In genomic region chr17:35088647-35088910, GRCh38 we compare ENCODE assay signal across 8 cellular contexts. TPM values are rescaled to one million over a fixed set of nuclear protein-coding genes. Genes with fewer than 3 reads are reported as not detected.
DNase-seq lines count a peak whose midpoint lies in the region; ATAC-seq and TF ChIP-seq lines count a peak whose summit lies in the region.

No MANE protein-coding gene starts in this region.

- H3K9me3 ChIP-seq in OCI-LY7 (ENCODE audit: low read length) = no peaks in the 10 kb centered on the region
- no peaks in the 10 kb centered on the region for H3K9me3 ChIP-seq in endodermal cell (ENCODE audit: control insufficient read depth, low read length)
- H3K9me3 ChIP-seq in neural progenitor cell (ENCODE audit: low read depth) = no peaks in the 10 kb centered on the region

- POLR2A ChIA-PET in OCI-LY7 (lab: Charles Lee) = no interaction called here

- H3K36me3 Mint-ChIP-seq in endodermal cell (ENCODE audit: low read depth) (peaks cover 2% of the 10 kb centered on the region), neural progenitor cell (no peaks in the 10 kb centered on the region)

- peaks cover 39% of the 10 kb centered on the region for H3K4me1 Mint-ChIP-seq in endodermal cell
- H3K4me1 Mint-ChIP-seq in neural progenitor cell = peaks cover 15% of the 10 kb centered on the region

- BruUV-seq in OCI-LY7 (replicated peaks; lab: Mats Ljungman, UMichigan) = no TSS peak

- 0% methylated on average over 6 to 13 of the region's 13 CpGs for WGBS in endodermal cell (ENCODE audit: insufficient coverage in 1 of 2, insufficient read length in 1 of 2), 2 experiments

- H3K27ac ChIP-seq in OCI-LY7 (ENCODE audit: low read depth, low read length, poor library complexity, severe bottlenecking) = peak overlapping the region; percentile 34
- no peak overlapping the region for H3K27ac ChIP-seq in endodermal cell (ENCODE audit: low read depth, low read length)
- H3K27ac ChIP-seq in neural progenitor cell = no peak overlapping the region

- H3K79me2 ChIP-seq in OCI-LY7 (ENCODE audit: insufficient read depth, low read depth, low read length) (no peaks in the 10 kb centered on the region; the same call in 1 of the 2 replicates), neural progenitor cell (ENCODE audit: low read depth) (no peaks in the 10 kb centered on the region)

- intact Hi-C loops in OCI-LY7 (cut with micrococcal nuclease; ENCODE audit: unreplicated experiment) = loop anchor here (2.0 to 5.0 kb wide), 4 partner anchors 30 to 108 kb away; partner anchors contain the start of genes LIG3 and RAD51D

- peak overlapping the region; percentile 54 for H3K9ac ChIP-seq in endodermal cell (ENCODE audit: extremely low read depth, low read length, poor library complexity, severe bottlenecking)
- H3K9ac ChIP-seq in neural progenitor cell = no peak overlapping the region

- peak; percentile 30; the same call in 1 of the 2 replicates for TF ChIP-seq CTCF in OCI-LY7 (conservative IDR thresholded peaks at IDR 0.05; ENCODE audit: low read length)
- peak; percentile 35 for TF ChIP-seq CTCF in endodermal cell (conservative IDR thresholded peaks at IDR 0.05)
- no peak for TF ChIP-seq CTCF in neural progenitor cell (IDR thresholded peaks at IDR 0.05)

- H2AFZ ChIP-seq in OCI-LY7 (ENCODE audit: low read length) (peak overlapping the region; percentile 67; the same call in 1 of the 2 replicates), neural progenitor cell (replicated peaks) (peak overlapping the region; percentile 99)

- H4K20me1 ChIP-seq in OCI-LY7 (ENCODE audit: insufficient read depth, low read length) (no peaks in the 10 kb centered on the region), neural progenitor cell (ENCODE audit: low read depth) (peaks cover 7% of the 10 kb centered on the region)

- no peaks in the 10 kb centered on the region for H3K27me3 Mint-ChIP-seq in endodermal cell (ENCODE audit: insufficient read depth)
- peaks cover 5% of the 10 kb centered on the region for H3K27me3 Mint-ChIP-seq in neural progenitor cell (ENCODE audit: insufficient read depth, low read depth)

- peak; percentile 15 for DNase-seq in SIG-M5 treated with dmso at 0.1 percent for 504 hours (lab: John Stamatoyannopoulos, UW; ENCODE audit: unreplicated experiment)
- no peak for DNase-seq in SIG-M5 (lab: John Stamatoyannopoulos, UW)
- DNase-seq in OCI-LY7 (ENCODE audit: low spot score) = peak; percentile 56
- no peak for DNase-seq in endodermal cell
- DNase-seq in neural progenitor cell (ENCODE audit: low spot score) = peak; percentile 41
- DNase-seq in AG08395 (ENCODE audit: low spot score) = no peak

- no peak for ATAC-seq in activated CD4-positive, CD25-positive, alpha-beta regulatory T cell treated with anti-CD3 and anti-CD28 coated beads, Interleukin-2, amount 50 U/mL, for 24 hours
- ATAC-seq in GM19463 (IDR thresholded peaks at IDR 0.05; ENCODE audit: unreplicated experiment) = no peak

- H3K4me2 ChIP-seq in OCI-LY7 (ENCODE audit: low read length) (peak overlapping the region; percentile 99), neural progenitor cell (peak overlapping the region; percentile 96)

- peaks cover 14% of the 10 kb centered on the region for H3F3A ChIP-seq in neural progenitor cell (ENCODE audit: low read depth)

- H3K36me3 ChIP-seq in OCI-LY7 (ENCODE audit: insufficient read depth, low read length) (no peaks in the 10 kb centered on the region), endodermal cell (ENCODE audit: control insufficient read depth, insufficient read depth, low read length) (no peaks in the 10 kb centered on the region), neural progenitor cell (no peaks in the 10 kb centered on the region)

- no peaks in the 10 kb centered on the region for H3K9me3 Mint-ChIP-seq in endodermal cell
- no peaks in the 10 kb centered on the region for H3K9me3 Mint-ChIP-seq in neural progenitor cell

- H3K4me3 ChIP-seq in OCI-LY7 (ENCODE audit: low read depth, low read length, poor library complexity, severe bottlenecking) (peak overlapping the region; percentile 85), endodermal cell (ENCODE audit: low read length) (peak overlapping the region; percentile 88), neural progenitor cell (peak overlapping the region; percentile 100)

- no peaks in the 10 kb centered on the region for H3K9me2 ChIP-seq in OCI-LY7 (ENCODE audit: insufficient read depth, low read length)

- H3K4me1 ChIP-seq in OCI-LY7 (ENCODE audit: insufficient read depth, low read length, poor library complexity, severe bottlenecking) = peaks cover 27% of the 10 kb centered on the region
- H3K4me1 ChIP-seq in endodermal cell (ENCODE audit: control insufficient read depth, insufficient read depth, low read length) = peaks cover 5% of the 10 kb centered on the region
- peaks cover 3% of the 10 kb centered on the region for H3K4me1 ChIP-seq in neural progenitor cell

- H3K4me3 Mint-ChIP-seq in endodermal cell = peak overlapping the region; percentile 88
- H3K4me3 Mint-ChIP-seq in neural progenitor cell = peak overlapping the region; percentile 93

- H3K27ac Mint-ChIP-seq in endodermal cell (peak overlapping the region; percentile 94), neural progenitor cell (no peak overlapping the region)

- H3K27me3 ChIP-seq in endodermal cell (ENCODE audit: control insufficient read depth, insufficient read depth, low read length, poor library complexity, severe bottlenecking) (no peaks in the 10 kb centered on the region), neural progenitor cell (peaks cover 18% of the 10 kb centered on the region)

- CTCF ChIA-PET in OCI-LY7 (lab: Charles Lee; ENCODE audit: unreplicated experiment) = no interaction called here

RNA-seq across cellular contexts. Expression of gene RFFL, which starts 25.1 kb away (rescaled TPM):
- total RNA-seq in OCI-LY7 (2014; rRNA removed; shearing (Covaris generic)) = 15.6 and 20.6 TPM in 2 replicates
- total RNA-seq in OCI-LY7 (2022) = 11.2 and 16.1 TPM in 2 replicates
- 10 to 100 TPM; 33.8 to 56.6 TPM for total RNA-seq in endodermal cell
- polyA plus RNA-seq in endodermal cell (2013, experiment 1 of 2) = 15.5 TPM
- 18.5 TPM for polyA plus RNA-seq in endodermal cell (2013, experiment 2 of 2)
- total RNA-seq in neural progenitor cell (ENCODE audit: low replicate concordance) = 20.6 and 22.3 TPM in 2 replicates

RNA-seq across cellular contexts. Expression of gene RAD51D, which starts 31.1 kb away (rescaled TPM):
- total RNA-seq in OCI-LY7 (2014; rRNA removed; shearing (Covaris generic)) = 18.9 and 22.4 TPM in 2 replicates
- total RNA-seq in OCI-LY7 (2022) (35.0 and 40.6 TPM in 2 replicates), endodermal cell (10 to 100 TPM; 24.8 to 26.0 TPM), neural progenitor cell (ENCODE audit: low replicate concordance) (9.0 and 13.2 TPM in 2 replicates)
- 9.2 TPM for polyA plus RNA-seq in endodermal cell (2013, experiment 1 of 2)
- 9.5 TPM for polyA plus RNA-seq in endodermal cell (2013, experiment 2 of 2)

RNA-seq across cellular contexts. Expression of gene FNDC8, which starts 32.8 kb away (rescaled TPM):
- not detected in 2 replicates for total RNA-seq in OCI-LY7 (2014; rRNA removed; shearing (Covaris generic))
- not detected in 2 replicates for total RNA-seq in OCI-LY7 (2022)
- total RNA-seq in endodermal cell = not detected
- polyA plus RNA-seq in endodermal cell (2013, experiment 1 of 2) = not detected
- not detected for polyA plus RNA-seq in endodermal cell (2013, experiment 2 of 2)
- total RNA-seq in neural progenitor cell (ENCODE audit: low replicate concordance) = 0.25 TPM in 1 of 2 replicates, not detected in the other

RNA-seq across cellular contexts. Expression of gene NLE1, which starts 53.5 kb away (rescaled TPM):
- 30.3 and 32.2 TPM in 2 replicates for total RNA-seq in OCI-LY7 (2014; rRNA removed; shearing (Covaris generic))
- total RNA-seq in OCI-LY7 (2022) = 26.7 and 34.1 TPM in 2 replicates
- 10 to 100 TPM; 20.7 to 26.9 TPM for total RNA-seq in endodermal cell
- 18.1 TPM for polyA plus RNA-seq in endodermal cell (2013, experiment 1 of 2)
- polyA plus RNA-seq in endodermal cell (2013, experiment 2 of 2) = 15.7 TPM
- total RNA-seq in neural progenitor cell (ENCODE audit: low replicate concordance) = 12.4 and 29.5 TPM in 2 replicates

RNA-seq across cellular contexts. Expression of gene UNC45B, which starts 59.0 kb away (rescaled TPM):
- not detected in 2 replicates for total RNA-seq in OCI-LY7 (2014; rRNA removed; shearing (Covaris generic))
- total RNA-seq in OCI-LY7 (2022) (not detected in 2 replicates), endodermal cell (not detected), neural progenitor cell (ENCODE audit: low replicate concordance) (not detected in 2 replicates)
- polyA plus RNA-seq in endodermal cell (2013, experiment 1 of 2) = not detected
- polyA plus RNA-seq in endodermal cell (2013, experiment 2 of 2) = not detected

Comparison
In these comparisons a context has a peak if more than half of its experiments do, and no peak if none do; other contexts are left out.
1. DNase-seq: peak in SIG-M5 treated with dmso at 0.1 percent for 504 hours (single experiment), OCI-LY7 (single experiment) and neural progenitor cell (single experiment); none in SIG-M5 (single experiment), endodermal cell (single experiment) and AG08395 (single experiment).
2. Peak in every context shown above with its lines, with median percentiles within 50 percentile points of each other: H3K4me3 ChIP-seq.